Comparison of ENCODE assay signal across 13 cellular contexts in genomic region chr12:93425736-93426363, GRCh38. TPM values are rescaled to one million over a fixed set of nuclear protein-coding genes. Genes with fewer than 3 reads are reported as not detected.
DNase-seq lines count a peak whose midpoint lies in the region; ATAC-seq and FAIRE-seq lines count a peak whose summit lies in the region.
"Had no signal": no experiment of that assay in that cellular context is flagged by ENCODE, and none has a peak within 500 bp of the region (broad histone marks: within the 10 kb centered on the region; RNA-seq: fewer than 3 reads in every experiment).

No MANE protein-coding gene starts in this region.

- no peaks in the 10 kb centered on the region for H3K9me3 Mint-ChIP-seq in CD4-positive, alpha-beta memory T cell
- no peaks in the 10 kb centered on the region for H3K9me3 Mint-ChIP-seq in activated CD8-positive, alpha-beta T cell treated with anti-CD3 and anti-CD28 coated beads, Interleukin-2, amount 10 ng/mL, durations not matched to agents 7 days and 5 days (ENCODE audit: insufficient read depth)
- no peaks in the 10 kb centered on the region for H3K9me3 Mint-ChIP-seq in naive thymus-derived CD4-positive, alpha-beta T cell
- H3K9me3 Mint-ChIP-seq: type B pancreatic cell had no signal

- ATAC-seq in GM21529 (IDR thresholded peaks at IDR 0.05; ENCODE audit: unreplicated experiment): peak; percentile 2
- no peak for ATAC-seq in activated CD8-positive, alpha-beta T cell treated with anti-CD3 and anti-CD28 coated beads, Interleukin-2, amount 10 ng/mL, durations not matched to agents 7 days and 5 days
- no peak for ATAC-seq in naive thymus-derived CD4-positive, alpha-beta T cell

- peaks cover 90% of the 10 kb centered on the region for H3K4me1 ChIP-seq in CD4-positive, alpha-beta memory T cell (ENCODE audit: insufficient read depth, low read length)
- peaks cover 20 to 31% of the 10 kb centered on the region in 2 donors for H3K4me1 ChIP-seq in naive thymus-derived CD4-positive, alpha-beta T cell (ENCODE audit: control insufficient read depth in 2 of 2, insufficient read depth in 2 of 2, low read length in 2 of 2)
- peaks cover 8 to 10% of the 10 kb centered on the region in 2 donors for H3K4me1 ChIP-seq in small intestine (ENCODE audit: control insufficient read depth in 2 of 2, insufficient read depth in 1 of 2, low read depth in 1 of 2, low read length in 1 of 2)

- no peak overlapping the region for H3K27ac ChIP-seq in CD4-positive, alpha-beta memory T cell (ENCODE audit: low read depth, low read length)
- H3K27ac ChIP-seq in naive thymus-derived CD4-positive, alpha-beta T cell (ENCODE audit: low read depth, low read length): no peak overlapping the region
- no peak overlapping the region for H3K27ac ChIP-seq in small intestine (ENCODE audit: low read depth in 1 of 2, low read length in 1 of 2)

- peaks cover 67 to 94% (median 79%) of the 10 kb centered on the region in 4 donors for H3K4me1 Mint-ChIP-seq in CD4-positive, alpha-beta memory T cell
- H3K4me1 Mint-ChIP-seq in activated CD8-positive, alpha-beta T cell treated with anti-CD3 and anti-CD28 coated beads, Interleukin-2, amount 10 ng/mL, durations not matched to agents 7 days and 5 days (ENCODE audit: low read depth): peaks cover 62% of the 10 kb centered on the region
- H3K4me1 Mint-ChIP-seq in naive thymus-derived CD4-positive, alpha-beta T cell: peaks cover 62 to 97% (median 88%) of the 10 kb centered on the region in 7 donors

- H3K27me3 ChIP-seq in CD4-positive, alpha-beta memory T cell (ENCODE audit: insufficient read depth, low read length): no peaks in the 10 kb centered on the region
- no peaks in the 10 kb centered on the region for H3K27me3 ChIP-seq in naive thymus-derived CD4-positive, alpha-beta T cell (ENCODE audit: control insufficient read depth in 2 of 2, insufficient read depth in 2 of 2, low read length in 2 of 2)
- H3K27me3 ChIP-seq in small intestine (ENCODE audit: control insufficient read depth in 2 of 2, insufficient read depth in 2 of 2, low read length in 2 of 2): no peaks in the 10 kb centered on the region

- FAIRE-seq in small intestine (lab: Jason Lieb, UNC): no peak
- FAIRE-seq: bronchial epithelial cell, keratinocyte had no signal

- no peak for DNase-seq in CD4-positive, alpha-beta memory T cell
- DNase-seq in activated CD8-positive, alpha-beta T cell treated with anti-CD3 and anti-CD28 coated beads, Interleukin-2, amount 10 ng/mL, durations not matched to agents 7 days and 5 days: no peak
- DNase-seq in naive thymus-derived CD4-positive, alpha-beta T cell: no peak
- DNase-seq in cortex of kidney (lab: John Stamatoyannopoulos, UW): no peak
- no peak for DNase-seq in AG08395 (ENCODE audit: low spot score)
- no peak for DNase-seq in small intestine
- DNase-seq in NCI-H69 (lab: John Stamatoyannopoulos, UW): no peak
- DNase-seq: Calu3, NCI-H1092 treated with DMSO at 0.1 percent for 48 hours had no signal

- no peaks in the 10 kb centered on the region for H3K27me3 Mint-ChIP-seq in CD4-positive, alpha-beta memory T cell
- no peaks in the 10 kb centered on the region for H3K27me3 Mint-ChIP-seq in activated CD8-positive, alpha-beta T cell treated with anti-CD3 and anti-CD28 coated beads, Interleukin-2, amount 10 ng/mL, durations not matched to agents 7 days and 5 days (ENCODE audit: low read depth)
- H3K27me3 Mint-ChIP-seq in naive thymus-derived CD4-positive, alpha-beta T cell: no peaks in the 10 kb centered on the region
- H3K27me3 Mint-ChIP-seq: type B pancreatic cell had no signal

- CTCF ChIA-PET in CD4-positive, alpha-beta memory T cell (lab: Charles Lee; ENCODE audit: partially characterized antibody): interaction anchor here (0.8 to 1.4 kb wide), 7 partner anchors 11 to 675 kb away, joined by 3 to 5 read pairs (median 4); no protein-coding TSS in a partner anchor
- CTCF ChIA-PET in activated CD8-positive, alpha-beta T cell treated with anti-CD3 and anti-CD28 coated beads, Interleukin-2, amount 10 ng/mL, durations not matched to agents 7 days and 5 days (lab: Charles Lee): interaction anchor here (1.0 to 2.1 kb wide), 7 partner anchors 11 to 676 kb away, joined by 3 to 9 read pairs (median 4); no protein-coding TSS in a partner anchor
- CTCF ChIA-PET in naive thymus-derived CD4-positive, alpha-beta T cell (lab: Charles Lee): interaction anchor here (0.6 to 1.4 kb wide), 7 partner anchors 9 to 891 kb away, joined by 3 to 7 read pairs (median 5); no protein-coding TSS in a partner anchor

- no peaks in the 10 kb centered on the region for H3K36me3 ChIP-seq in CD4-positive, alpha-beta memory T cell (ENCODE audit: insufficient read depth, low read length)
- peaks cover 0 to 3% (median 0%) of the 10 kb centered on the region in 3 experiments for H3K36me3 ChIP-seq in naive thymus-derived CD4-positive, alpha-beta T cell (ENCODE audit: control insufficient read depth in 2 of 3, insufficient read depth in 3 of 3, low read length in 3 of 3)
- H3K36me3 ChIP-seq in small intestine (ENCODE audit: control insufficient read depth in 2 of 2, insufficient read depth in 2 of 2, low read length in 2 of 2): no peaks in the 10 kb centered on the region

- no peaks in the 10 kb centered on the region for H3K36me3 Mint-ChIP-seq in CD4-positive, alpha-beta memory T cell
- H3K36me3 Mint-ChIP-seq in activated CD8-positive, alpha-beta T cell treated with anti-CD3 and anti-CD28 coated beads, Interleukin-2, amount 10 ng/mL, durations not matched to agents 7 days and 5 days (ENCODE audit: low read depth): peaks cover 16% of the 10 kb centered on the region
- no peaks in the 10 kb centered on the region for H3K36me3 Mint-ChIP-seq in naive thymus-derived CD4-positive, alpha-beta T cell

- H3K9me3 ChIP-seq in CD4-positive, alpha-beta memory T cell (ENCODE audit: control insufficient read depth in 1 of 2, low read length in 2 of 2): no peaks in the 10 kb centered on the region
- no peaks in the 10 kb centered on the region for H3K9me3 ChIP-seq in naive thymus-derived CD4-positive, alpha-beta T cell (ENCODE audit: control insufficient read depth in 2 of 3, low read length in 3 of 3)
- H3K9me3 ChIP-seq in small intestine (ENCODE audit: control insufficient read depth, low read depth): no peaks in the 10 kb centered on the region

- intact Hi-C loops in CD4-positive, alpha-beta memory T cell (cut with micrococcal nuclease): loop anchor here (1.0 kb wide), 1 partner anchor 10 kb away; no protein-coding TSS in a partner anchor
- intact Hi-C loops in naive thymus-derived CD4-positive, alpha-beta T cell (cut with micrococcal nuclease): no loop called here

- no peak overlapping the region for H3K4me3 ChIP-seq in CD4-positive, alpha-beta memory T cell (ENCODE audit: low read length in 2 of 2)
- no peak overlapping the region for H3K4me3 ChIP-seq in naive thymus-derived CD4-positive, alpha-beta T cell (ENCODE audit: low read length)
- no peak overlapping the region for H3K4me3 ChIP-seq in small intestine (ENCODE audit: low read depth in 1 of 2, low read length in 2 of 2)

- POLR2A ChIA-PET in CD4-positive, alpha-beta memory T cell (lab: Charles Lee; ENCODE audit: partially characterized antibody): interaction anchor here (0.7 to 1.4 kb wide), 4 partner anchors 11 to 21 kb away, joined by 3 to 4 read pairs (median 4); no protein-coding TSS in a partner anchor
- POLR2A ChIA-PET in activated CD8-positive, alpha-beta T cell treated with anti-CD3 and anti-CD28 coated beads, Interleukin-2, amount 10 ng/mL, durations not matched to agents 7 days and 5 days (lab: Charles Lee): interaction anchor here (0.6 to 1.5 kb wide), 2 partner anchors 16 to 73 kb away, joined by 3 to 5 read pairs; partner anchors contain the start of gene UBE2N
- POLR2A ChIA-PET in naive thymus-derived CD4-positive, alpha-beta T cell (lab: Charles Lee): interaction anchor here (0.6 to 0.7 kb wide), 3 partner anchors 8 to 469 kb away, joined by 3 to 4 read pairs (median 3); no protein-coding TSS in a partner anchor

- H3K4me3 Mint-ChIP-seq in CD4-positive, alpha-beta memory T cell: peak overlapping the region in 7 of 8 donors; percentile 34 to 73 (median 63)
- no peak overlapping the region for H3K4me3 Mint-ChIP-seq in activated CD8-positive, alpha-beta T cell treated with anti-CD3 and anti-CD28 coated beads, Interleukin-2, amount 10 ng/mL, durations not matched to agents 7 days and 5 days
- H3K4me3 Mint-ChIP-seq in naive thymus-derived CD4-positive, alpha-beta T cell: peak overlapping the region in 9 of 10 donors; percentile 18 to 71 (median 59)
- H3K4me3 Mint-ChIP-seq: type B pancreatic cell had no signal

- 52 to 79% (median 72%) methylated on average over 8 of the region's 8 CpGs for WGBS in small intestine, 3 donors

- peak overlapping the region; percentile 17 to 85 (median 61) for H3K27ac Mint-ChIP-seq in CD4-positive, alpha-beta memory T cell
- H3K27ac Mint-ChIP-seq in activated CD8-positive, alpha-beta T cell treated with anti-CD3 and anti-CD28 coated beads, Interleukin-2, amount 10 ng/mL, durations not matched to agents 7 days and 5 days: peak overlapping the region; percentile 43
- H3K27ac Mint-ChIP-seq in naive thymus-derived CD4-positive, alpha-beta T cell: peak overlapping the region in 8 of 9 donors; percentile 18 to 90 (median 71)
- H3K27ac Mint-ChIP-seq: type B pancreatic cell had no signal

RNA-seq across cellular contexts. Expression of gene UBE2N, which starts 15.9 kb away (rescaled TPM):
- total RNA-seq in CD4-positive, alpha-beta memory T cell: 10 to 100 TPM; 71.2 to 72.8 TPM
- 100 to 1,000 TPM; 199 to 227 TPM for polyA plus RNA-seq in CD4-positive, alpha-beta memory T cell
- total RNA-seq in activated CD8-positive, alpha-beta T cell treated with anti-CD3 and anti-CD28 coated beads, Interleukin-2, amount 10 ng/mL, durations not matched to agents 7 days and 5 days: 100 to 1,000 TPM; 183 to 194 TPM
- total RNA-seq in naive thymus-derived CD4-positive, alpha-beta T cell: 100 to 1,000 TPM in 1 of 5 experiments, 10 to 100 TPM in 4; 76.6 to 180 (median 77.5) TPM
- 100 to 1,000 TPM; 109 to 170 TPM for polyA plus RNA-seq in naive thymus-derived CD4-positive, alpha-beta T cell
- 10 to 100 TPM; 47.0 to 70.4 (median 49.4) TPM for polyA plus RNA-seq in small intestine

RNA-seq across cellular contexts. Expression of gene MRPL42, which starts 41.5 kb away (rescaled TPM):
- 10 to 100 TPM; 40.1 to 43.2 TPM for total RNA-seq in CD4-positive, alpha-beta memory T cell
- 10 to 100 TPM; 75.7 to 92.8 TPM for polyA plus RNA-seq in CD4-positive, alpha-beta memory T cell
- 10 to 100 TPM; 55.8 to 57.0 TPM for total RNA-seq in activated CD8-positive, alpha-beta T cell treated with anti-CD3 and anti-CD28 coated beads, Interleukin-2, amount 10 ng/mL, durations not matched to agents 7 days and 5 days
- 10 to 100 TPM; 30.1 to 65.8 (median 45.6) TPM for total RNA-seq in naive thymus-derived CD4-positive, alpha-beta T cell
- polyA plus RNA-seq in naive thymus-derived CD4-positive, alpha-beta T cell: 10 to 100 TPM; 67.8 to 75.4 TPM
- 10 to 100 TPM; 41.3 to 53.4 (median 42.5) TPM for polyA plus RNA-seq in small intestine

RNA-seq across cellular contexts. Expression of gene NUDT4, which starts 48.1 kb away (rescaled TPM):
- 10 to 100 TPM; 41.8 to 45.2 TPM for total RNA-seq in CD4-positive, alpha-beta memory T cell
- polyA plus RNA-seq in CD4-positive, alpha-beta memory T cell: 10 to 100 TPM; 39.3 to 49.6 TPM
- 10 to 100 TPM; 56.3 to 61.0 TPM for total RNA-seq in activated CD8-positive, alpha-beta T cell treated with anti-CD3 and anti-CD28 coated beads, Interleukin-2, amount 10 ng/mL, durations not matched to agents 7 days and 5 days
- total RNA-seq in naive thymus-derived CD4-positive, alpha-beta T cell: 10 to 100 TPM; 43.3 to 85.1 (median 51.2) TPM
- 10 to 100 TPM; 37.1 to 56.4 TPM for polyA plus RNA-seq in naive thymus-derived CD4-positive, alpha-beta T cell
- 10 to 100 TPM; 15.9 to 26.0 (median 18.9) TPM for polyA plus RNA-seq in small intestine
